10 cellular contexts compared by ENCODE assay signal in genomic region chr1:58392083-58392482, GRCh38.
DNase-seq lines count a peak whose midpoint lies in the region; ATAC-seq, FAIRE-seq and TF ChIP-seq lines count a peak whose summit lies in the region.
"Had no signal": no experiment of that assay in that cellular context is flagged by ENCODE, and none has a peak within 500 bp of the region (broad histone marks: within the 10 kb centered on the region; RNA-seq: fewer than 3 reads in every experiment).

No MANE protein-coding gene starts in this region.

- H3K4me3 Mint-ChIP-seq in naive B cell, result no peak overlapping the region

- H3K4me2 ChIP-seq in Loucy (ENCODE audit: low read depth, low read length, poor library complexity, severe bottlenecking), result peak overlapping the region; percentile 99

- H3K27me3 ChIP-seq in Loucy (ENCODE audit: insufficient read depth, low read length, poor library complexity, severe bottlenecking), result no peaks in the 10 kb centered on the region

- peaks cover 0 to 5% (median 0%) of the 10 kb centered on the region in 7 donors for H3K9me3 Mint-ChIP-seq in naive B cell

- peak overlapping the region; percentile 87 for H3K9ac ChIP-seq in Loucy (ENCODE audit: low read depth, low read length, poor library complexity, severe bottlenecking)

- H3K9me3 ChIP-seq in Loucy (ENCODE audit: insufficient read depth, low read depth, low read length), result no peaks in the 10 kb centered on the region

- intact Hi-C loops in lower leg skin (cut with DNase I; ENCODE audit: low total_unique reads), result no loop called here

- 76 to 80% methylated on average over 6 of the region's 6 CpGs for WGBS in lower leg skin, 2 donors

- H3K36me3 Mint-ChIP-seq in naive B cell, result peaks cover 0 to 9% of the 10 kb centered on the region in 2 donors

- H3K27ac Mint-ChIP-seq in naive B cell, result no peak overlapping the region

- H3K79me2 ChIP-seq in Loucy (ENCODE audit: insufficient read depth, low read length), result no peaks in the 10 kb centered on the region

- H3K9me2 ChIP-seq in Loucy (replicated peaks; ENCODE audit: low read depth, low read length), result no peaks in the 10 kb centered on the region

- peaks cover 0 to 4% (median 0%) of the 10 kb centered on the region in 3 donors for H3K4me1 Mint-ChIP-seq in naive B cell

- no peak for TF ChIP-seq POLR2A in lower leg skin (IDR thresholded peaks at IDR 0.05)

- no peaks in the 10 kb centered on the region for H3K27me3 Mint-ChIP-seq in naive B cell

- FAIRE-seq in RCC 7860 (lab: Jason Lieb, UNC), result no peak
- FAIRE-seq: colon had no signal

- no peaks in the 10 kb centered on the region for H4K20me1 ChIP-seq in Loucy (ENCODE audit: insufficient read depth, low read length, poor library complexity, severe bottlenecking)

- peak overlapping the region; percentile 72 for H2AFZ ChIP-seq in Loucy (ENCODE audit: low read length)

- H3K4me3 ChIP-seq in Loucy (ENCODE audit: low read length, poor library complexity, severe bottlenecking) (peak overlapping the region; percentile 72), lower leg skin (ENCODE audit: low read depth, poor library complexity, severe bottlenecking) (no peak overlapping the region)

- peak; percentile 57 for DNase-seq in naive B cell
- DNase-seq in RCC 7860 (ENCODE audit: low spot score), result no peak
- no peak for DNase-seq in LoVo (ENCODE audit: low spot score)
- no peak for DNase-seq in 8988T
- no peak for DNase-seq in lower leg skin (ENCODE audit: low spot score in 2 of 2)
- DNase-seq: midbrain had no signal

- peaks cover 23% of the 10 kb centered on the region for H3F3A ChIP-seq in Loucy (ENCODE audit: low read depth)

- TF ChIP-seq CTCF in Loucy (conservative IDR thresholded peaks at IDR 0.05; ENCODE audit: low read length) (no peak), lower leg skin (IDR thresholded peaks at IDR 0.05) (no peak)

- H3K4me1 ChIP-seq in Loucy (ENCODE audit: insufficient read depth, low read length, poor library complexity, severe bottlenecking), result peaks cover 77% of the 10 kb centered on the region

- ATAC-seq in GM18858 (IDR thresholded peaks at IDR 0.05; ENCODE audit: unreplicated experiment) (peak; percentile 69), GM21529 (IDR thresholded peaks at IDR 0.05; ENCODE audit: unreplicated experiment) (peak; percentile 73), naive B cell (ENCODE audit: low read depth in 2 of 2) (peak; percentile 90 to 92)

- H3K36me3 ChIP-seq in Loucy (ENCODE audit: insufficient read depth, low read length), result no peaks in the 10 kb centered on the region
